1 cellular context compared by ENCODE assay signal in genomic region chr1:17119744-17120482, GRCh38.
TF ChIP-seq lines count a peak whose summit lies in the region.

No MANE protein-coding gene starts in this region.

TF ChIP-seq in GM23338, 12 proteins besides CTCF, POLR2A, EP300 and RAD21 (continued from another document):
- TF ChIP-seq ZNF462 (CRISPR knock-in tag; IDR thresholded peaks at IDR 0.05) = no peak
